In genomic region chr4:115343171-115343570, GRCh38 we compare ENCODE assay signal across 8 cellular contexts.
"Had no signal": no experiment of that assay in that cellular context is flagged by ENCODE, and none has a peak within 500 bp of the region (broad histone marks: within the 10 kb centered on the region; RNA-seq: fewer than 3 reads in every experiment).

No MANE protein-coding gene starts in this region.

- H3K9ac ChIP-seq: GM23248 had no signal

- H2AFZ ChIP-seq: GM23248 had no signal

- H3K4me1 ChIP-seq: HAP-1 had no signal

- H3K9me3 ChIP-seq: HAP-1 had no signal

- ATAC-seq: HCT116, K562 had no signal

- H3K27ac Mint-ChIP-seq: HFFc6 had no signal

- H3K27ac ChIP-seq: GM23248 had no signal

- H3K4me3 ChIP-seq: GM23248, HAP-1, K562 had no signal

- H3K4me3 Mint-ChIP-seq: HFFc6 had no signal

- DNase-seq: GM23248, GOT3, H7, HFFc6, IMR-90 had no signal

- H3K36me3 ChIP-seq: HAP-1 had no signal
